Comparison of ENCODE assay signal across 15 cellular contexts in the genomic region with DNA sequence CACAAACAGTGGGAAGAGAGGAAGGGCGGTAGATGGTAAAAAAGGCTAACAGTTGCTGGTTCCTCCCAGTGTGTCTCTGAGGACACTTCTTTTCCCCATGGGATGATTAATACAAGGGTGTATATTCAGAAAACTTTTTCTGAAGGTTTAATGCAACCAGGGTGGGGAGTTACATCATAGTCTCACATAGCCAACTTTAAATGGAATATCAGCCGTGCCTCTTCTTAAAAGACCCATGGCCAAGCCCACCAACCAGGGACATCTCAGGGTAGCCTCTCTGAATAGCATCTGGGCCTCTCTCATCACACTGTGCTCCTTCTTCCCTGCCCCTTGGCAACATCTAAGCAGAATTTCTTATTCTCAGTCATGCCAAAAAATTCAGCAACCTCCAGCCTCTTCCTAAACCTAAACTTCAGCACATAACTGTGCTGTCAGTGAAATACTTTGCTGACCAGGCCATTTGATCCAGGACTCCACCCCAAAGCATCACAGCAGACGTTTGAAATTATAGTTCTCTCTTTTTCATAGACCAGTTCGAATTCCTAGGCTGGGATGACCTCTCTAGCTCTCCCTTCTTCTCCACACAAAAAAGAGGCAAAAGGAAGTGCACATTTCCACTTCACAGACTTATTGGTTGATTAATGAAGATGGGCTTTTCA.
A peak's percentile ranks its signal among the peaks of the same experiment; 100 is the strongest.
DNase-seq lines count a peak whose midpoint lies in the region; ATAC-seq and TF ChIP-seq lines count a peak whose summit lies in the region.
"Had no signal": no experiment of that assay in that cellular context is flagged by ENCODE, and none has a peak within 500 bp of the region (broad histone marks: within the 10 kb centered on the region; RNA-seq: fewer than 3 reads in every experiment).

No MANE protein-coding gene starts in this region.

- CTCF ChIA-PET in activated CD4-positive, alpha-beta T cell treated with anti-CD3 and anti-CD28 coated beads, Interleukin-2, amount 10 ng/mL, durations not matched to agents 7 days and 5 days (lab: Charles Lee) = no interaction called here
- CTCF ChIA-PET in Caco-2 (lab: Charles Lee) = no interaction called here

- H3K27me3 Mint-ChIP-seq in activated CD4-positive, alpha-beta T cell treated with anti-CD3 and anti-CD28 coated beads, Interleukin-2, amount 10 ng/mL, durations not matched to agents 7 days and 5 days = peaks cover 2% of the 10 kb centered on the region
- no peaks in the 10 kb centered on the region for H3K27me3 Mint-ChIP-seq in Caco-2 (ENCODE audit: insufficient read depth, unreplicated experiment)

- DNase-seq in ELR (ENCODE audit: low read depth) (peak; percentile 57), SJSA1 (ENCODE audit: low read depth in 1 of 2, low spot score in 2 of 2) (no peak), fibroblast of mammary gland (ENCODE audit: low read depth) (peak; percentile 90), sciatic nerve (ENCODE audit: low spot score) (no peak), NCI-H82 (lab: John Stamatoyannopoulos, UW) (no peak), Caco-2 (no peak), AML-193 (lab: John Stamatoyannopoulos, UW) (no peak)
- no peak for DNase-seq in activated CD4-positive, alpha-beta T cell treated with anti-CD3 and anti-CD28 coated beads, Interleukin-2, amount 10 ng/mL, durations not matched to agents 7 days and 5 days
- DNase-seq: activated CD4-positive, CD25-positive, alpha-beta regulatory T cell; activated T-cell treated with anti-CD3 and anti-CD28 coated beads, Interleukin-2, amount 50 U/mL, for 1 hour; DMS 273 treated with DMSO at 0.1 percent for 48 hours; erythroblast; NCI-H1436 treated with DMSO at 0.1 percent for 48 hours; right lobe of liver had no signal

- intact Hi-C loops in sciatic nerve (cut with DNase I) (no loop called here), Caco-2 (cut with micrococcal nuclease; ENCODE audit: unreplicated experiment) (no loop called here)

- H3K4me1 ChIP-seq in SJSA1 (replicated peaks) (peaks cover 13% of the 10 kb centered on the region), Caco-2 (no peaks in the 10 kb centered on the region)
- H3K4me1 ChIP-seq: right lobe of liver had no signal

- H3K4me3 Mint-ChIP-seq in activated CD4-positive, alpha-beta T cell treated with anti-CD3 and anti-CD28 coated beads, Interleukin-2, amount 10 ng/mL, durations not matched to agents 7 days and 5 days = no peak overlapping the region
- H3K4me3 Mint-ChIP-seq in Caco-2 (ENCODE audit: unreplicated experiment) = no peak overlapping the region

- H3K4me3 ChIP-seq in SJSA1 (no peak overlapping the region), fibroblast of mammary gland (ENCODE audit: control insufficient read depth, low read depth, low read length) (no peak overlapping the region), Caco-2 (ENCODE audit: low read depth, low read length) (no peak overlapping the region)
- H3K4me3 ChIP-seq: right lobe of liver, thoracic aorta had no signal

- POLR2A ChIA-PET in activated CD4-positive, alpha-beta T cell treated with anti-CD3 and anti-CD28 coated beads, Interleukin-2, amount 10 ng/mL, durations not matched to agents 7 days and 5 days (lab: Charles Lee) = no interaction called here
- POLR2A ChIA-PET in Caco-2 (lab: Charles Lee) = no interaction called here

- peak overlapping the region; percentile 84 for H3K27ac ChIP-seq in SJSA1

- ATAC-seq in sciatic nerve = peak; percentile 61

- TF ChIP-seq CTCF in fibroblast of mammary gland (conservative IDR thresholded peaks at IDR 0.05; ENCODE audit: control insufficient read depth, insufficient read depth, low read depth, low read length) = no peak
- TF ChIP-seq CTCF in Caco-2 (IDR thresholded peaks at IDR 0.05; ENCODE audit: insufficient read depth in 1 of 2, low read depth in 1 of 2, low read length in 1 of 2, severe bottlenecking in 1 of 2, unreplicated experiment in 1 of 2) = no peak

- H3K9me3 ChIP-seq in SJSA1 (replicated peaks) = no peaks in the 10 kb centered on the region
- no peaks in the 10 kb centered on the region for H3K9me3 ChIP-seq in Caco-2
- H3K9me3 ChIP-seq: right lobe of liver, thoracic aorta had no signal

- H3K27me3 ChIP-seq in SJSA1 (replicated peaks) (no peaks in the 10 kb centered on the region), Caco-2 (replicated peaks; ENCODE audit: control insufficient read depth, insufficient read depth, low read length) (no peaks in the 10 kb centered on the region)
- H3K27me3 ChIP-seq: right lobe of liver had no signal

- no peaks in the 10 kb centered on the region for H3K4me1 Mint-ChIP-seq in activated CD4-positive, alpha-beta T cell treated with anti-CD3 and anti-CD28 coated beads, Interleukin-2, amount 10 ng/mL, durations not matched to agents 7 days and 5 days
- H3K4me1 Mint-ChIP-seq in Caco-2 (ENCODE audit: low read depth, unreplicated experiment) = peaks cover 6% of the 10 kb centered on the region

- no peak overlapping the region for H3K27ac Mint-ChIP-seq in activated CD4-positive, alpha-beta T cell treated with anti-CD3 and anti-CD28 coated beads, Interleukin-2, amount 10 ng/mL, durations not matched to agents 7 days and 5 days
- H3K27ac Mint-ChIP-seq in Caco-2 (ENCODE audit: unreplicated experiment) = no peak overlapping the region

- H3K36me3 Mint-ChIP-seq in activated CD4-positive, alpha-beta T cell treated with anti-CD3 and anti-CD28 coated beads, Interleukin-2, amount 10 ng/mL, durations not matched to agents 7 days and 5 days (ENCODE audit: low read depth) = no peaks in the 10 kb centered on the region
- no peaks in the 10 kb centered on the region for H3K36me3 Mint-ChIP-seq in Caco-2 (ENCODE audit: insufficient read depth, unreplicated experiment)

- H3K36me3 ChIP-seq in SJSA1 (no peaks in the 10 kb centered on the region), Caco-2 (ENCODE audit: control insufficient read depth, insufficient read depth, low read length) (no peaks in the 10 kb centered on the region)
- H3K36me3 ChIP-seq: right lobe of liver, thoracic aorta had no signal

- no peaks in the 10 kb centered on the region for H3K9me3 Mint-ChIP-seq in activated CD4-positive, alpha-beta T cell treated with anti-CD3 and anti-CD28 coated beads, Interleukin-2, amount 10 ng/mL, durations not matched to agents 7 days and 5 days
- H3K9me3 Mint-ChIP-seq in Caco-2 (ENCODE audit: unreplicated experiment) = no peaks in the 10 kb centered on the region

- BruUV-seq in Caco-2 (replicated peaks; lab: Mats Ljungman, UMichigan) = no TSS peak

Comparison
In these comparisons a context has a peak if more than half of its experiments do, and no peak if none do; other contexts are left out.
1. DNase-seq: peak in ELR (single experiment) and fibroblast of mammary gland (single experiment); none in SJSA1 (0 of 2), sciatic nerve (single experiment), NCI-H82 (single experiment), activated CD4-positive, alpha-beta T cell treated with anti-CD3 and anti-CD28 coated beads, Interleukin-2, amount 10 ng/mL, durations not matched to agents 7 days and 5 days (single experiment), Caco-2 (0 of 2) and AML-193 (0 of 2).